ENCODE assay signal across 21 cellular contexts in the genomic region with DNA sequence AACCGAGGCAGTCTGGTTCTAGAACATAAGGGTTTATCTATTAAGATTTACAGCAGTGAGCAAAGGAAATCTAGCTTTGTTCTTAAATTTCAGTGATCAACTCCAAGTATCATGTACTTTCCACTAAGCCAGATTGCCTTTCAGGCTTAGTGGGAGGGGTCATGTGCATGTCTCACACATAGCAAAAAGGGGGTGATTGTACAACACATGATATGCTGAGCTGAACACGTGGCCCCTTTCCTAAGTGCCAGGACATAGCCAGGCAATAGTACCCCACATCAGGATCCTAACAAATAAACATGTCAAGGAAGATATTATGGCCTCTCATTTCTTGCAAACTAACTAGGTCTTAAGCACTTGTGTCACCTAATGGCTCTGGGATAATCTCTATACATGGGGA.
DNase-seq lines count a peak whose midpoint lies in the region; FAIRE-seq and TF ChIP-seq lines count a peak whose summit lies in the region.
"Had no signal": no experiment of that assay in that cellular context is flagged by ENCODE, and none has a peak within 500 bp of the region (broad histone marks: within the 10 kb centered on the region; RNA-seq: fewer than 3 reads in every experiment).

No MANE protein-coding gene starts in this region.

- TF ChIP-seq CTCF in MCF 10A (IDR thresholded peaks at IDR 0.05; ENCODE audit: unreplicated experiment) = no peak
- no peak for TF ChIP-seq CTCF in breast epithelium (IDR thresholded peaks at IDR 0.05)
- no peak for TF ChIP-seq CTCF in bronchial epithelial cell (IDR thresholded peaks at IDR 0.05; ENCODE audit: insufficient read depth, low read length, severe bottlenecking)
- TF ChIP-seq CTCF in HFFc6 (IDR thresholded peaks at IDR 0.05) = no peak
- TF ChIP-seq CTCF in RWPE1 (conservative IDR thresholded peaks at IDR 0.05; ENCODE audit: low read depth) = no peak

- DNase-seq in NCI-H2107 treated with DMSO at 0.1 percent for 48 hours (lab: John Stamatoyannopoulos, UW; ENCODE audit: unreplicated experiment) (peak; percentile 15), NCI-H2107 (lab: John Stamatoyannopoulos, UW) (no peak), MCF 10A (ENCODE audit: unreplicated experiment) (no peak), breast epithelium (ENCODE audit: low spot score in 2 of 2) (no peak), bronchial epithelial cell (ENCODE audit: low read depth) (no peak), HFFc6 (no peak), amniotic stem cell (lab: John Stamatoyannopoulos, UW) (no peak), RWPE1 (ENCODE audit: low spot score) (no peak)
- DNase-seq: ACHN; CD8-positive, alpha-beta T cell; H7; Kasumi-1; MG63; NCI-H1694 treated with DMSO at 0.1 percent for 48 hours; NCI-H2171; NCI-H69; PC-9; RPMI8226 had no signal

- no peaks in the 10 kb centered on the region for H3K27me3 Mint-ChIP-seq in MCF 10A (ENCODE audit: insufficient read depth, unreplicated experiment)
- peaks cover 4% of the 10 kb centered on the region for H3K27me3 Mint-ChIP-seq in HFFc6 (ENCODE audit: insufficient read depth)

- H3K36me3 ChIP-seq in breast epithelium (no peaks in the 10 kb centered on the region), bronchial epithelial cell (ENCODE audit: control insufficient read depth, insufficient read depth, low read length) (no peaks in the 10 kb centered on the region)
- H3K36me3 ChIP-seq: BLaER1, MG63 had no signal

- H3K27ac Mint-ChIP-seq in MCF 10A (ENCODE audit: low read depth, unreplicated experiment) (peak overlapping the region; percentile 64), HFFc6 (no peak overlapping the region)
- H3K27ac Mint-ChIP-seq: CD8-positive, alpha-beta T cell had no signal

- no peak for TF ChIP-seq POLR2A in breast epithelium (IDR thresholded peaks at IDR 0.05)

- H3K4me1 ChIP-seq in breast epithelium = no peaks in the 10 kb centered on the region
- H3K4me1 ChIP-seq: BLaER1 had no signal

- H3K27me3 ChIP-seq in breast epithelium (no peaks in the 10 kb centered on the region), bronchial epithelial cell (ENCODE audit: control insufficient read depth, insufficient read depth, low read length) (no peaks in the 10 kb centered on the region)
- H3K27me3 ChIP-seq: BLaER1, MG63 had no signal

- H3K9me3 Mint-ChIP-seq in MCF 10A (ENCODE audit: unreplicated experiment) = no peaks in the 10 kb centered on the region
- H3K9me3 Mint-ChIP-seq in HFFc6 = no peaks in the 10 kb centered on the region
- H3K9me3 Mint-ChIP-seq: CD8-positive, alpha-beta T cell had no signal

- BruUV-seq in MCF 10A (replicated peaks; lab: Mats Ljungman, UMichigan) = no TSS peak

- H3K4me3 Mint-ChIP-seq in MCF 10A (ENCODE audit: unreplicated experiment) = no peak overlapping the region
- no peak overlapping the region for H3K4me3 Mint-ChIP-seq in HFFc6
- H3K4me3 Mint-ChIP-seq: CD8-positive, alpha-beta T cell had no signal

- POLR2A ChIA-PET in MCF 10A (lab: Yijun Ruan, JAX) (interaction anchor here (1.0 to 5.1 kb wide), 8 partner anchors 18 to 435 kb away, joined by 3 to 30 read pairs (median 4); no protein-coding TSS in a partner anchor), RWPE1 (lab: Yijun Ruan, JAX; ENCODE audit: low non-redundant PET) (no interaction called here)

- H3K9me3 ChIP-seq in breast epithelium = no peaks in the 10 kb centered on the region
- H3K9me3 ChIP-seq: BLaER1, MG63 had no signal

- peaks cover 40% of the 10 kb centered on the region for H3K4me1 Mint-ChIP-seq in MCF 10A (ENCODE audit: insufficient read depth, unreplicated experiment)
- H3K4me1 Mint-ChIP-seq in HFFc6 (ENCODE audit: low read depth) = peaks cover 22% of the 10 kb centered on the region

- H3K27ac ChIP-seq in breast epithelium = no peak overlapping the region
- no peak overlapping the region for H3K27ac ChIP-seq in RWPE1
- H3K27ac ChIP-seq: 22Rv1, BLaER1, PC-9 had no signal

- H3K36me3 Mint-ChIP-seq in MCF 10A (ENCODE audit: insufficient read depth, unreplicated experiment) (no peaks in the 10 kb centered on the region), HFFc6 (ENCODE audit: low read depth) (no peaks in the 10 kb centered on the region)
- H3K36me3 Mint-ChIP-seq: CD8-positive, alpha-beta T cell had no signal

- CTCF ChIA-PET in MCF 10A (lab: Yijun Ruan, JAX) (interaction anchor here (1.3 kb wide), 2 partner anchors 257 to 459 kb away, joined by 4 to 5 read pairs; no protein-coding TSS in a partner anchor), RWPE1 (lab: Yijun Ruan, JAX) (no interaction called here)

- H3K4me3 ChIP-seq in breast epithelium = no peak overlapping the region
- no peak overlapping the region for H3K4me3 ChIP-seq in bronchial epithelial cell (ENCODE audit: low read depth, low read length)
- H3K4me3 ChIP-seq: BLaER1, MG63, PC-9 had no signal

- intact Hi-C loops in MCF 10A (cut with micrococcal nuclease) (no loop called here), breast epithelium (cut with DNase I; ENCODE audit: low total_unique reads) (no loop called here)

- peak; percentile 81 for FAIRE-seq in bronchial epithelial cell (lab: Jason Lieb, UNC)
- FAIRE-seq: GM12891 had no signal
